19 cellular contexts compared by ENCODE assay signal in the genomic region with DNA sequence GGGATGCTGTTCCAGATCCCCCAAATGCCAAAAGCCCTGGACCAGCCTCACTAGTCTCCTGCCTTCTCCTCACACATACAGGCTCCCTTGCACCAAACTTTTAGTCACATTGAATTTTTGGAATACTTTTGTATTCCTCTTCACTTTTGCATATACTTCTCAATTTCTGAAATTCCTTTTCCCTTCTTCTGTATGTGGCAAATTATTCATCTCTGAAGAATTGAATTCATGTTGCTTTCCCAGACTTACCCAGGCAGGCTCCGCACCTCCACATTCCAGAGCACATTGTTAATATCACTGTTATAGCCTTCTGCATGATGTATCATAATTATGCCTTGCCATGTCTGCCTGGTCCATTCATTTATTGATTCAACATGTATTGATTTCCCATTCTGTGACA.
"Had no signal": no experiment of that assay in that cellular context is flagged by ENCODE, and none has a peak within 500 bp of the region (broad histone marks: within the 10 kb centered on the region; RNA-seq: fewer than 3 reads in every experiment).

No MANE protein-coding gene starts in this region.

- DNase-seq: activated CD4-positive, alpha-beta T cell treated with anti-CD3 and anti-CD28 coated beads for 4 hours; activated CD8-positive, alpha-beta memory T cell treated with anti-CD3 and anti-CD28 coated beads, Interleukin-2, amount 50 U/mL, for 4 hours; activated CD8-positive, alpha-beta T cell treated with anti-CD3 and anti-CD28 coated beads for 36 hours; activated effector memory CD4-positive, alpha-beta T cell treated with anti-CD3 and anti-CD28 coated beads, Interleukin-2, amount 50 U/mL, for 16 hours; activated T-cell treated with anti-CD3 and anti-CD28 coated beads, Interleukin-2, amount 50 U/mL, for 48 hours; adrenal gland; glutamatergic neuron; left colon; lower lobe of right lung; midbrain; pancreas; stimulated activated CD4-positive, alpha-beta T cell treated with anti-CD3 and anti-CD28 coated beads, Interleukin-4, amount 100 ng/mL, for 4 hours; stimulated activated CD8-positive, alpha-beta memory T cell treated with anti-CD3 and anti-CD28 coated beads, Interleukin-4, amount 100 ng/mL, for 48 hours; stimulated activated naive CD8-positive, alpha-beta T cell treated with anti-CD3 and anti-CD28 coated beads, Interleukin-15, Interleukin-2, amounts not matched to agents 100 U/mL and 50 U/mL, for 24 hours; T-helper 17 cell; upper lobe of left lung had no signal

- H3K4me3 ChIP-seq: adrenal gland, esophagus muscularis mucosa, lower lobe of right lung, pancreas, skin epidermis, suprapubic skin, upper lobe of left lung had no signal

- H3K36me3 ChIP-seq: adrenal gland, esophagus muscularis mucosa, lower lobe of right lung, pancreas, suprapubic skin, upper lobe of left lung had no signal

- ATAC-seq: activated CD8-positive, alpha-beta T cell treated with anti-CD3 and anti-CD28 coated beads for 36 hours; left colon; lower lobe of right lung; pancreas; stimulated activated naive CD8-positive, alpha-beta T cell treated with anti-CD3 and anti-CD28 coated beads, Interleukin-15, Interleukin-2, amounts not matched to agents 100 U/mL and 50 U/mL, for 24 hours; T-helper 17 cell had no signal

- H3K9me3 ChIP-seq: adrenal gland, esophagus muscularis mucosa, lower lobe of right lung, pancreas, suprapubic skin, upper lobe of left lung had no signal

- H3K27ac ChIP-seq: adrenal gland, esophagus muscularis mucosa, lower lobe of right lung, pancreas, skin epidermis, suprapubic skin, upper lobe of left lung had no signal

- H3K27me3 ChIP-seq: adrenal gland, esophagus muscularis mucosa, pancreas, suprapubic skin, upper lobe of left lung had no signal

- H3K4me1 ChIP-seq: adrenal gland, lower lobe of right lung, pancreas, suprapubic skin had no signal
